ENCODE assay signal across 16 cellular contexts in genomic region chr12:115313929-115314328, GRCh38.
A peak's percentile ranks its signal among the peaks of the same experiment; 100 is the strongest.
DNase-seq lines count a peak whose midpoint lies in the region; ATAC-seq and TF ChIP-seq lines count a peak whose summit lies in the region.
"Had no signal": no experiment of that assay in that cellular context is flagged by ENCODE, and none has a peak within 500 bp of the region (broad histone marks: within the 10 kb centered on the region; RNA-seq: fewer than 3 reads in every experiment).

No MANE protein-coding gene starts in this region.

- DNase-seq in HCEC 1CT (peak; percentile 69), SW480 (ENCODE audit: low spot score) (peak; percentile 6), fibroblast of villous mesenchyme (ENCODE audit: low read depth) (peak; percentile 61), smooth muscle cell of the brain vasculature (ENCODE audit: low read depth, low spot score) (peak; percentile 67), NCI-H2081 treated with DMSO at 0.1 percent for 48 hours (lab: John Stamatoyannopoulos, UW) (no peak), caudate nucleus (lab: John Stamatoyannopoulos, UW) (no peak)
- DNase-seq: activated CD4-positive, alpha-beta memory T cell treated with anti-CD3 and anti-CD28 coated beads for 36 hours; activated effector memory CD4-positive, alpha-beta T cell treated with anti-CD3 and anti-CD28 coated beads, Interleukin-2, amount 50 U/mL, for 16 hours; DMS 273 treated with DMSO at 0.1 percent for 48 hours; erythroblast; naive B cell; NCI-H2227 treated with DMSO at 0.1 percent for 48 hours; right cardiac atrium; stomach had no signal

- no peak overlapping the region for H3K4me3 ChIP-seq in fibroblast of villous mesenchyme (ENCODE audit: low read depth, low read length)
- H3K4me3 ChIP-seq: stomach had no signal

- ATAC-seq in HG03354 (IDR thresholded peaks at IDR 0.05; ENCODE audit: poor library complexity, severe bottlenecking, unreplicated experiment), result no peak
- ATAC-seq: right cardiac atrium had no signal

- H3K27ac ChIP-seq in caudate nucleus (ENCODE audit: low read depth, low read length), result no peak overlapping the region
- H3K27ac ChIP-seq: HL-60, stomach had no signal

- no peak for TF ChIP-seq CTCF in fibroblast of villous mesenchyme (IDR thresholded peaks at IDR 0.05; ENCODE audit: insufficient read depth, low read depth, low read length)

Comparison
In these comparisons a context has a peak if more than half of its experiments do, and no peak if none do; other contexts are left out.
1. DNase-seq: peak in HCEC 1CT (single experiment), SW480 (single experiment), fibroblast of villous mesenchyme (single experiment) and smooth muscle cell of the brain vasculature (single experiment); none in NCI-H2081 treated with DMSO at 0.1 percent for 48 hours (single experiment) and caudate nucleus (0 of 61).